Comparison of ENCODE assay signal across 21 cellular contexts in genomic region chr1:224589006-224589405, GRCh38. TPM values are rescaled to one million over a fixed set of nuclear protein-coding genes. Genes with fewer than 3 reads are reported as not detected.
DNase-seq lines count a peak whose midpoint lies in the region; ATAC-seq, FAIRE-seq and TF ChIP-seq lines count a peak whose summit lies in the region.
"Had no signal": no experiment of that assay in that cellular context is flagged by ENCODE, and none has a peak within 500 bp of the region (broad histone marks: within the 10 kb centered on the region; RNA-seq: fewer than 3 reads in every experiment).

No MANE protein-coding gene starts in this region.

- H3K79me2 ChIP-seq in GM23248 (ENCODE audit: insufficient read depth) (no peaks in the 10 kb centered on the region), osteoblast (ENCODE audit: insufficient read depth, low read length) (no peaks in the 10 kb centered on the region)

- H3K27ac ChIP-seq in GM23248 (no peak overlapping the region), osteoblast (ENCODE audit: low read depth, low read length) (no peak overlapping the region)
- H3K27ac ChIP-seq: thyroid gland had no signal

- ATAC-seq in HG02610 (IDR thresholded peaks at IDR 0.05; ENCODE audit: unreplicated experiment), result no peak
- ATAC-seq: Right ventricle myocardium inferior; stimulated activated effector memory CD8-positive, alpha-beta T cell treated with anti-CD3 and anti-CD28 coated beads, Interleukin-12 subunit alpha, Interleukin-12 subunit beta, amount 100 ng/mL, for 72 hours; T-cell had no signal

- DNase-seq in GM23248 (peak; percentile 36), adipocyte (ENCODE audit: low read depth) (peak; percentile 13), foreskin fibroblast (peak; percentile 64 to 67), osteoblast (ENCODE audit: insufficient read length, low spot score, missing footprints) (peak; percentile 45), NCI-H1694 treated with DMSO at 0.1 percent for 48 hours (lab: John Stamatoyannopoulos, UW) (no peak), D721Med (ENCODE audit: insufficient read length, low spot score) (no peak), GDM1 (lab: John Stamatoyannopoulos, UW) (no peak)
- DNase-seq: activated CD4-positive, alpha-beta memory T cell treated with anti-CD3 and anti-CD28 coated beads for 36 hours; activated naive CD4-positive, alpha-beta T cell treated with anti-CD3 and anti-CD28 coated beads, Interleukin-2, amount 10 ng/mL, durations not matched to agents 7 days and 5 days; activated T-cell treated with anti-CD3 and anti-CD28 coated beads, Interleukin-2, amount 50 U/mL, for 1 hour; dermis blood vessel endothelial cell; DMS79; NCI-H2029 treated with DMSO at 0.1 percent for 48 hours; NCI-H524 treated with DMSO at 0.1 percent for 48 hours; stimulated activated CD4-positive, alpha-beta T cell treated with anti-CD3 and anti-CD28 coated beads, Interleukin-15, amount 100 ng/mL, for 24 hours; T-cell; thyroid gland had no signal

- H3K9me3 ChIP-seq in GM23248 (ENCODE audit: low read depth), result no peaks in the 10 kb centered on the region
- H3K9me3 ChIP-seq in adipocyte (ENCODE audit: control insufficient read depth, low read length), result peaks cover 4% of the 10 kb centered on the region
- H3K9me3 ChIP-seq in osteoblast (ENCODE audit: low read depth, low read length), result no peaks in the 10 kb centered on the region
- H3K9me3 ChIP-seq: thyroid gland had no signal

- H3F3A ChIP-seq in GM23248 (ENCODE audit: insufficient read depth), result peaks cover 3% of the 10 kb centered on the region; the same call in 1 of the 2 replicates

- in situ Hi-C loops in GM23248 (cut with MboI), result no loop called here

- H3K9ac ChIP-seq in GM23248 (no peak overlapping the region), adipocyte (ENCODE audit: low read length) (no peak overlapping the region)

- no peak overlapping the region for H3K4me3 ChIP-seq in GM23248
- no peak overlapping the region for H3K4me3 ChIP-seq in adipocyte (ENCODE audit: low read length)
- H3K4me3 ChIP-seq in foreskin fibroblast (ENCODE audit: low read depth in 1 of 2, low read length in 2 of 2), result no peak overlapping the region
- H3K4me3 ChIP-seq in osteoblast (ENCODE audit: insufficient read depth, low read length), result no peak overlapping the region
- H3K4me3 ChIP-seq: thyroid gland had no signal

- H3K36me3 ChIP-seq in GM23248 (ENCODE audit: low read depth) (no peaks in the 10 kb centered on the region), adipocyte (ENCODE audit: control insufficient read depth, insufficient read depth, low read length, severe bottlenecking) (no peaks in the 10 kb centered on the region), osteoblast (ENCODE audit: insufficient read depth, low read length) (no peaks in the 10 kb centered on the region)
- H3K36me3 ChIP-seq: thyroid gland had no signal

- H3K4me2 ChIP-seq in GM23248 (ENCODE audit: unreplicated experiment) (no peak overlapping the region), osteoblast (ENCODE audit: insufficient read depth, low read length) (no peak overlapping the region)

- H2AFZ ChIP-seq in GM23248, result no peak overlapping the region
- peak overlapping the region; percentile 36 for H2AFZ ChIP-seq in osteoblast (ENCODE audit: low read length)

- peaks cover 8% of the 10 kb centered on the region for H3K4me1 ChIP-seq in GM23248 (ENCODE audit: insufficient read depth)
- no peaks in the 10 kb centered on the region for H3K4me1 ChIP-seq in adipocyte (ENCODE audit: control insufficient read depth, insufficient read depth, low read length)
- peaks cover 15% of the 10 kb centered on the region for H3K4me1 ChIP-seq in osteoblast (ENCODE audit: insufficient read depth, low read length)
- H3K4me1 ChIP-seq: thyroid gland had no signal

- H3K27me3 ChIP-seq in GM23248 (replicated peaks; ENCODE audit: insufficient read depth) (no peaks in the 10 kb centered on the region), adipocyte (replicated peaks; ENCODE audit: control insufficient read depth, insufficient read depth, low read length) (no peaks in the 10 kb centered on the region), osteoblast (ENCODE audit: insufficient read depth, low read length) (no peaks in the 10 kb centered on the region)
- H3K27me3 ChIP-seq: thyroid gland had no signal

- H4K20me1 ChIP-seq in GM23248 (ENCODE audit: insufficient read depth), result no peaks in the 10 kb centered on the region
- no peaks in the 10 kb centered on the region for H4K20me1 ChIP-seq in osteoblast (ENCODE audit: insufficient read depth, low read length)

- TF ChIP-seq CTCF in foreskin fibroblast (IDR thresholded peaks at IDR 0.05; ENCODE audit: low read depth, low read length), result no peak
- TF ChIP-seq CTCF in osteoblast (IDR thresholded peaks at IDR 0.05; ENCODE audit: extremely low read depth, low read depth, low read length), result no peak
- TF ChIP-seq CTCF in D721Med (IDR thresholded peaks at IDR 0.05; ENCODE audit: insufficient read depth, missing control alignments), result no peak

- FAIRE-seq in D721Med (lab: Jason Lieb, UNC), result no peak
- FAIRE-seq: GM18507 had no signal

- WGBS in GM23248 (ENCODE audit: low coverage in 1 of 2, low lambda C conversion rate in 2 of 2, missing lambda C conversion rate in 2 of 2), 2 experiments, result 84% methylated on average over 6 of the region's 6 CpGs

- no peaks in the 10 kb centered on the region; the same call in 1 of the 2 replicates for H3K9me2 ChIP-seq in GM23248 (ENCODE audit: insufficient read depth)

RNA-seq across cellular contexts. Expression of gene CNIH3, which starts 27.1 kb away (rescaled TPM):
- 2.1 and 6.4 TPM in 2 replicates for total RNA-seq in GM23248 (2014; rRNA removed; shearing (Covaris generic))
- polyA plus RNA-seq in GM23248 (2016; fragmentation: Nextera tagmentation; extraction: Ambion mirVana), result 4.7 and 6.2 TPM in 2 replicates
- total RNA-seq in osteoblast, result 3.6 and 9.7 TPM in 2 replicates

Comparison
In these comparisons a context has a peak if more than half of its experiments do, and no peak if none do; other contexts are left out.
1. DNase-seq: peak in GM23248 (single experiment), adipocyte (single experiment), foreskin fibroblast (2 of 2) and osteoblast (single experiment); none in NCI-H1694 treated with DMSO at 0.1 percent for 48 hours (single experiment), D721Med (single experiment) and GDM1 (single experiment).